1 cellular context compared by ENCODE assay signal in genomic region chr15:74955796-74956647, GRCh38.
TF ChIP-seq lines count a peak whose summit lies in the region.

No MANE protein-coding gene starts in this region.

TF ChIP-seq in K562, 482 proteins besides CTCF, POLR2A, EP300 and RAD21 (continued from another document and continues in another):
- peak; percentile 97 for TF ChIP-seq RERE (CRISPR knock-in tag; IDR thresholded peaks at IDR 0.05; ENCODE audit: borderline replicate concordance)
- no peak for TF ChIP-seq RFX5 (IDR thresholded peaks at IDR 0.05; ENCODE audit: low read depth, low read length)
- TF ChIP-seq HBP1 (CRISPR knock-in tag; IDR thresholded peaks at IDR 0.05), result no peak
- TF ChIP-seq LARP7 (IDR thresholded peaks at IDR 0.05), result no peak
- peak in 1 of 2 experiments; percentile 96; a peak in 2 of 4 replicates for TF ChIP-seq TEAD1 (CRISPR knock-in tag; IDR thresholded peaks at IDR 0.05)
- peak; percentile 86 for TF ChIP-seq STAG1 (CRISPR knock-in tag; IDR thresholded peaks at IDR 0.05; ENCODE audit: borderline replicate concordance)
- peak; percentile 89 for TF ChIP-seq GABPB1 (CRISPR knock-in tag; IDR thresholded peaks at IDR 0.05)
- TF ChIP-seq LCOR (CRISPR knock-in tag; IDR thresholded peaks at IDR 0.05), result peak; percentile 98
- peak; percentile 99 for TF ChIP-seq ZBTB49 (CRISPR knock-in tag; IDR thresholded peaks at IDR 0.05; ENCODE audit: borderline replicate concordance)
- TF ChIP-seq NFRKB (IDR thresholded peaks at IDR 0.05; ENCODE audit: low read depth), result no peak
- TF ChIP-seq MAX (CRISPR knock-in tag; IDR thresholded peaks at IDR 0.05), result peak; percentile 100
- peak; percentile 45 for TF ChIP-seq MXD1 (CRISPR knock-in tag; IDR thresholded peaks at IDR 0.05; ENCODE audit: borderline replicate concordance, poor library complexity, severe bottlenecking)
- peak; percentile 99 for TF ChIP-seq BHLHE40 (IDR thresholded peaks at IDR 0.05; ENCODE audit: low read length)
- TF ChIP-seq HES1 (IDR thresholded peaks at IDR 0.05; ENCODE audit: low read depth), result 0 out of 2 replicates have a peak, but pooled peaks have one; percentile 16
- peak; percentile 88 for TF ChIP-seq ZNF740 (CRISPR knock-in tag; IDR thresholded peaks at IDR 0.05)
- TF ChIP-seq ZNF740 (tag; IDR thresholded peaks at IDR 0.05), result no peak
- 0 out of 2 replicates have a peak, but pooled peaks have one; percentile 16 for TF ChIP-seq ZBTB9 (CRISPR knock-in tag; IDR thresholded peaks at IDR 0.05)
- peak; percentile 96 for TF ChIP-seq ZNF124 (CRISPR knock-in tag; IDR thresholded peaks at IDR 0.05)
- no peak for TF ChIP-seq DLX4 (CRISPR knock-in tag; IDR thresholded peaks at IDR 0.05)
- TF ChIP-seq HDAC6 (IDR thresholded peaks at IDR 0.05; ENCODE audit: low read depth, low read length), result 0 out of 2 replicates have a peak, but pooled peaks have one; percentile 23
- 0 out of 2 replicates have a peak, but pooled peaks have one; percentile 43 for TF ChIP-seq ZNF584 (CRISPR knock-in tag; IDR thresholded peaks at IDR 0.05; ENCODE audit: low read depth)
- peak; percentile 85 for TF ChIP-seq CCNT2 (IDR thresholded peaks at IDR 0.05; ENCODE audit: borderline replicate concordance, extremely low read depth, insufficient read length, low read depth, low read length)
- no peak for TF ChIP-seq DNMT1 (IDR thresholded peaks at IDR 0.05)
- TF ChIP-seq TAF1 (IDR thresholded peaks at IDR 0.05; ENCODE audit: control insufficient read depth, extremely low read depth, insufficient read depth, low read length, severe bottlenecking), result peak; percentile 28
- TF ChIP-seq E2F5 (CRISPR knock-in tag; IDR thresholded peaks at IDR 0.05), result peak; percentile 100
- TF ChIP-seq ZFP91 (CRISPR knock-in tag; IDR thresholded peaks at IDR 0.05), result peak; percentile 68; the same call in 1 of the 2 replicates
- peak; percentile 85 for TF ChIP-seq CREM (IDR thresholded peaks at IDR 0.05; ENCODE audit: low read depth)
- peak; percentile 98 for TF ChIP-seq AFF4 (CRISPR knock-in tag; IDR thresholded peaks at IDR 0.05)
- TF ChIP-seq ID3 (CRISPR knock-in tag; IDR thresholded peaks at IDR 0.05), result no peak
- TF ChIP-seq ID3 (tag; IDR thresholded peaks at IDR 0.05), result peak; percentile 93
- TF ChIP-seq IRF1 (CRISPR knock-in tag; IDR thresholded peaks at IDR 0.05; ENCODE audit: borderline replicate concordance), result peak; percentile 98
- TF ChIP-seq FOXA3 (CRISPR knock-in tag; conservative IDR thresholded peaks at IDR 0.05 in 1 of 2, IDR thresholded peaks at IDR 0.05 in 1 of 2), result peak in 1 of 2 experiments; percentile 94; a peak in 2 of 4 replicates
- no peak for TF ChIP-seq MEF2A (IDR thresholded peaks at IDR 0.05; ENCODE audit: control insufficient read depth, low read depth, low read length)
